ENCODE assay signal across 8 cellular contexts in genomic region chr17:700504-701094, GRCh38. TPM values are rescaled to one million over a fixed set of nuclear protein-coding genes. Genes with fewer than 3 reads are reported as not detected.
DNase-seq lines count a peak whose midpoint lies in the region; ATAC-seq, FAIRE-seq and TF ChIP-seq lines count a peak whose summit lies in the region.

No MANE protein-coding gene starts in this region.

- H3K9ac ChIP-seq in SU-DHL-6 (ENCODE audit: low read length) = no peak overlapping the region

- H3K9me3 ChIP-seq in HEK293 (ENCODE audit: control insufficient read depth, insufficient read depth, low read depth, low read length) (no peaks in the 10 kb centered on the region), SU-DHL-6 (ENCODE audit: insufficient read depth, low read length) (no peaks in the 10 kb centered on the region), psoas muscle (no peaks in the 10 kb centered on the region)

- no peak for FAIRE-seq in D721Med (lab: Jason Lieb, UNC)

- H3K4me3 ChIP-seq in HEK293 (ENCODE audit: low read depth, low read length) = no peak overlapping the region
- no peak overlapping the region for H3K4me3 ChIP-seq in SU-DHL-6 (ENCODE audit: insufficient read depth, low read length, poor library complexity, severe bottlenecking)
- H3K4me3 ChIP-seq in fibroblast of pulmonary artery (replicated peaks; ENCODE audit: low read depth, low read length) = no peak overlapping the region
- H3K4me3 ChIP-seq in psoas muscle = no peak overlapping the region

- H3K27me3 ChIP-seq in SU-DHL-6 (ENCODE audit: low read length) (no peaks in the 10 kb centered on the region), psoas muscle (ENCODE audit: insufficient read depth in 3 of 3, low read length in 2 of 3) (no peaks in the 10 kb centered on the region)

- no peak overlapping the region for H2AFZ ChIP-seq in SU-DHL-6 (ENCODE audit: low read depth, low read length, severe bottlenecking)

- POLR2A ChIA-PET in HEK293 (lab: Yijun Ruan, JAX) = interaction anchor here (0.9 kb wide), 1 partner anchor 288 kb away, joined by 3 read pairs; no protein-coding TSS in a partner anchor

- no peaks in the 10 kb centered on the region for H4K20me1 ChIP-seq in SU-DHL-6 (ENCODE audit: low read depth, low read length)

- no peak overlapping the region for H3K4me2 ChIP-seq in SU-DHL-6 (ENCODE audit: low read depth, low read length, poor library complexity, severe bottlenecking)

- TF ChIP-seq CTCF in D721Med (IDR thresholded peaks at IDR 0.05; ENCODE audit: insufficient read depth, missing control alignments) (peak; percentile 50), HEK293 (tag by site-specific recombination; IDR thresholded peaks at IDR 0.05) (0 out of 2 replicates have a peak, but pooled peaks have one; percentile 34), SU-DHL-6 (IDR thresholded peaks at IDR 0.05; ENCODE audit: insufficient read depth, low read length, poor library complexity, severe bottlenecking) (peak; percentile 58), fibroblast of pulmonary artery (IDR thresholded peaks at IDR 0.05; ENCODE audit: low read length, missing control alignments) (peak; percentile 50), psoas muscle (IDR thresholded peaks at IDR 0.05) (peak; percentile 71)

- intact Hi-C loops in psoas muscle (cut with DNase I) = loop anchor here in 1 of 2 donors (1.0 kb wide), 1 partner anchor 288 kb away; no protein-coding TSS in a partner anchor

- H3K4me1 ChIP-seq in HEK293 (ENCODE audit: control insufficient read depth, insufficient read depth, low read length) (no peaks in the 10 kb centered on the region), psoas muscle (peaks cover 4% of the 10 kb centered on the region)

- H3K9me2 ChIP-seq in SU-DHL-6 (replicated peaks; ENCODE audit: insufficient read depth, low read length) = no peaks in the 10 kb centered on the region

- H3K27ac ChIP-seq in HEK293 (ENCODE audit: extremely low read depth, low read depth, low read length) (no peak overlapping the region), SU-DHL-6 (ENCODE audit: low read depth, low read length) (no peak overlapping the region), psoas muscle (no peak overlapping the region)

- ATAC-seq in psoas muscle = peak in 2 of 4 donors; percentile 53 to 71
- no peak for ATAC-seq in GM18870 (IDR thresholded peaks at IDR 0.05; ENCODE audit: unreplicated experiment)
- ATAC-seq in HG03378 (IDR thresholded peaks at IDR 0.05; ENCODE audit: unreplicated experiment) = no peak

- peaks cover 7% of the 10 kb centered on the region; the same call in 1 of the 2 replicates for H3K79me2 ChIP-seq in SU-DHL-6 (ENCODE audit: insufficient read depth, low read length)

- CTCF ChIA-PET in HEK293 (lab: Yijun Ruan, JAX) = interaction anchor here (0.6 to 9.2 kb wide), 47 partner anchors 9 to 556 kb away, joined by 3 to 173 read pairs (median 3); partner anchors contain the start of genes GEMIN4, TIMM22 and VPS53

- H3F3A ChIP-seq in SU-DHL-6 (ENCODE audit: insufficient read depth) = peaks cover 4% of the 10 kb centered on the region; the same call in 1 of the 2 replicates

- DNase-seq in D721Med (ENCODE audit: insufficient read length, low spot score) (no peak), fibroblast of pulmonary artery (ENCODE audit: low read depth) (peak; percentile 63), psoas muscle (no peak), amniotic stem cell (lab: John Stamatoyannopoulos, UW) (no peak)

- H3K36me3 ChIP-seq in HEK293 (ENCODE audit: control insufficient read depth in 2 of 2, insufficient read depth in 1 of 2, low read length in 2 of 2) (peaks cover 38 to 45% of the 10 kb centered on the region in 2 experiments), SU-DHL-6 (ENCODE audit: low read length) (no peaks in the 10 kb centered on the region), psoas muscle (ENCODE audit: insufficient read depth in 1 of 2, low read depth in 1 of 2) (peaks cover 5 to 44% of the 10 kb centered on the region in 2 donors)

- 64 to 82% (median 78%) methylated on average over 1 of the region's 1 CpG for WGBS in psoas muscle, 3 donors

TF ChIP-seq in HEK293, 187 proteins besides CTCF, POLR2A, EP300 and RAD21:
- no peak for TF ChIP-seq ZFP69B (tag by site-specific recombination; IDR thresholded peaks at IDR 0.05)
- TF ChIP-seq ZIC2 (tag by site-specific recombination; IDR thresholded peaks at IDR 0.05) = no peak
- no peak for TF ChIP-seq ZNF335 (tag by site-specific recombination; conservative IDR thresholded peaks at IDR 0.05)
- no peak for TF ChIP-seq ZNF623 (tag by site-specific recombination; IDR thresholded peaks at IDR 0.05)
- peak; percentile 81 for TF ChIP-seq ZNF654 (tag by site-specific recombination; IDR thresholded peaks at IDR 0.05; ENCODE audit: low read depth)
- TF ChIP-seq SP7 (tag by site-specific recombination; IDR thresholded peaks at IDR 0.05) = no peak
- TF ChIP-seq ZNF660 (tag by site-specific recombination; IDR thresholded peaks at IDR 0.05) = 0 out of 2 replicates have a peak, but pooled peaks have one; percentile 33
- no peak for TF ChIP-seq ZNF426 (tag by site-specific recombination; IDR thresholded peaks at IDR 0.05)
- no peak for TF ChIP-seq SP3 (tag by site-specific recombination; IDR thresholded peaks at IDR 0.05)
- TF ChIP-seq ZNF433 (tag by site-specific recombination; IDR thresholded peaks at IDR 0.05; ENCODE audit: low read depth) = no peak
- TF ChIP-seq RBAK (tag by site-specific recombination; IDR thresholded peaks at IDR 0.05) = no peak

RNA-seq across cellular contexts. Expression of gene VPS53, which starts 14.0 kb away (rescaled TPM):
- 10 to 100 TPM; 35.8 to 55.0 (median 49.1) TPM for total RNA-seq in psoas muscle
- 10 to 100 TPM in 1 of 3 donors, 1 to 10 TPM in 2; 6.1 to 19.6 (median 7.7) TPM for polyA plus RNA-seq in psoas muscle

RNA-seq across cellular contexts. Expression of gene TLCD3A, which starts 31.8 kb away (rescaled TPM):
- 1 to 10 TPM; 1.4 to 2.8 (median 1.7) TPM for total RNA-seq in psoas muscle
- 1 to 10 TPM in 1 of 3 donors, under 1 TPM in 2; 0.75 to 1.5 (median 0.86) TPM for polyA plus RNA-seq in psoas muscle

RNA-seq across cellular contexts. Expression of gene GEMIN4, which starts 51.5 kb away (rescaled TPM):
- total RNA-seq in psoas muscle = 10 to 100 TPM; 11.2 to 21.9 (median 14.8) TPM
- polyA plus RNA-seq in psoas muscle = 10 to 100 TPM in 2 of 3 donors, 1 to 10 TPM in 1; 7.2 to 12.6 (median 11.4) TPM
